In genomic region chr1:111503585-111504060, GRCh38 we compare ENCODE assay signal across 1 cellular context.
TF ChIP-seq lines count a peak whose summit lies in the region.

Gene ADORA3 (minus strand): TSS chr1:111503633. CDS start chr1:111503354, 279 bp downstream.
Gene TMIGD3 (minus strand): TSS chr1:111503633. CDS start chr1:111503354, 279 bp downstream.

TF ChIP-seq in K562, 482 proteins besides CTCF, POLR2A, EP300 and RAD21 (continued from another document and continues in another):
- TF ChIP-seq GMEB1 (CRISPR knock-in tag; IDR thresholded peaks at IDR 0.05): peak; percentile 56
- peak; percentile 63; the same call in 1 of the 2 replicates for TF ChIP-seq SMARCE1 (IDR thresholded peaks at IDR 0.05)
- peak; percentile 52; the same call in 1 of the 2 replicates for TF ChIP-seq SMARCA4 (IDR thresholded peaks at IDR 0.05)
- TF ChIP-seq KDM1A (IDR thresholded peaks at IDR 0.05): no peak
- TF ChIP-seq ZNF395 (CRISPR knock-in tag; IDR thresholded peaks at IDR 0.05): peak; percentile 78
- peak; percentile 76 for TF ChIP-seq ELF1 (tag; IDR thresholded peaks at IDR 0.05)
- peak; percentile 90 for TF ChIP-seq ZNF449 (CRISPR knock-in tag; IDR thresholded peaks at IDR 0.05)
- 0 out of 2 replicates have a peak, but pooled peaks have one; percentile 25 for TF ChIP-seq ETV5 (CRISPR knock-in tag; IDR thresholded peaks at IDR 0.05; ENCODE audit: low read depth)
- no peak for TF ChIP-seq NR3C1 (CRISPR knock-in tag; IDR thresholded peaks at IDR 0.05)
- TF ChIP-seq BACH1 (tag; IDR thresholded peaks at IDR 0.05): peak; percentile 33; the same call in 1 of the 2 replicates
- TF ChIP-seq KLF16 (IDR thresholded peaks at IDR 0.05): no peak
- peak; percentile 73 for TF ChIP-seq ZNF316 (IDR thresholded peaks at IDR 0.05)
- no peak for TF ChIP-seq XRCC5 (IDR thresholded peaks at IDR 0.05; ENCODE audit: low read depth, low read length)
- no peak for TF ChIP-seq RFX1 (IDR thresholded peaks at IDR 0.05)
- no peak for TF ChIP-seq NR4A1 (CRISPR knock-in tag; IDR thresholded peaks at IDR 0.05)
- TF ChIP-seq NR4A1 (tag; IDR thresholded peaks at IDR 0.05): peak; percentile 65; the same call in 1 of the 2 replicates
- no peak for TF ChIP-seq ZNF277 (CRISPR knock-in tag; IDR thresholded peaks at IDR 0.05; ENCODE audit: borderline replicate concordance)
- no peak for TF ChIP-seq FOXA3 (CRISPR knock-in tag; conservative IDR thresholded peaks at IDR 0.05 in 1 of 2, IDR thresholded peaks at IDR 0.05 in 1 of 2)
- no peak for TF ChIP-seq ZNF766 (CRISPR knock-in tag; conservative IDR thresholded peaks at IDR 0.05)
- TF ChIP-seq ZNF76 (CRISPR knock-in tag; IDR thresholded peaks at IDR 0.05; ENCODE audit: borderline replicate concordance): peak; percentile 81; the same call in 1 of the 2 replicates
- TF ChIP-seq L3MBTL2 (IDR thresholded peaks at IDR 0.05): peak; percentile 62
- TF ChIP-seq PHF21A (IDR thresholded peaks at IDR 0.05; ENCODE audit: borderline replicate concordance, low read depth): no peak
- TF ChIP-seq GABPA (tag; conservative IDR thresholded peaks at IDR 0.05; ENCODE audit: low read depth): peak; percentile 67
- no peak for TF ChIP-seq SNIP1 (IDR thresholded peaks at IDR 0.05; ENCODE audit: low read depth)
- TF ChIP-seq NFE2L1 (tag; IDR thresholded peaks at IDR 0.05; ENCODE audit: borderline replicate concordance, low read depth): no peak
- TF ChIP-seq MIER1 (IDR thresholded peaks at IDR 0.05; ENCODE audit: low read depth): no peak
- peak in 1 of 2 experiments; percentile 64; a peak in 1 of 4 replicates for TF ChIP-seq MAZ (CRISPR knock-in tag; conservative IDR thresholded peaks at IDR 0.05 in 1 of 2, IDR thresholded peaks at IDR 0.05 in 1 of 2)
- TF ChIP-seq ZNF830 (CRISPR knock-in tag; IDR thresholded peaks at IDR 0.05): 0 out of 2 replicates have a peak, but pooled peaks have one; percentile 37
- no peak for TF ChIP-seq NFIX (CRISPR knock-in tag; IDR thresholded peaks at IDR 0.05; ENCODE audit: low read depth)
- TF ChIP-seq BCL6 (CRISPR knock-in tag; IDR thresholded peaks at IDR 0.05): peak; percentile 70; the same call in 1 of the 2 replicates
- no peak for TF ChIP-seq E2F1 (CRISPR knock-in tag; IDR thresholded peaks at IDR 0.05)
- TF ChIP-seq PPARD (CRISPR knock-in tag; IDR thresholded peaks at IDR 0.05): no peak
- peak; percentile 81 for TF ChIP-seq TCFL5 (CRISPR knock-in tag; conservative IDR thresholded peaks at IDR 0.05)
- no peak for TF ChIP-seq ZNF586 (CRISPR knock-in tag; conservative IDR thresholded peaks at IDR 0.05)
- no peak for TF ChIP-seq ZNF12 (CRISPR knock-in tag; IDR thresholded peaks at IDR 0.05)
- TF ChIP-seq ZBTB17 (CRISPR knock-in tag; IDR thresholded peaks at IDR 0.05): peak; percentile 75; the same call in 1 of the 2 replicates
- no peak for TF ChIP-seq ZNF740 (CRISPR knock-in tag; IDR thresholded peaks at IDR 0.05)
- no peak for TF ChIP-seq ZNF740 (tag; IDR thresholded peaks at IDR 0.05)
- TF ChIP-seq ZEB2 (IDR thresholded peaks at IDR 0.05): peak; percentile 72; the same call in 1 of the 2 replicates
- peak; percentile 75; the same call in 1 of the 2 replicates for TF ChIP-seq ZNF583 (CRISPR knock-in tag; IDR thresholded peaks at IDR 0.05)
- TF ChIP-seq RREB1 (CRISPR knock-in tag; IDR thresholded peaks at IDR 0.05): peak; percentile 45; the same call in 1 of the 2 replicates
- no peak for TF ChIP-seq NCOR1 (IDR thresholded peaks at IDR 0.05)
- peak; percentile 81 for TF ChIP-seq IRF9 (tag; IDR thresholded peaks at IDR 0.05)
- peak; percentile 64 for TF ChIP-seq ATF4 (CRISPR knock-in tag; IDR thresholded peaks at IDR 0.05)
- TF ChIP-seq PTTG1 (tag; IDR thresholded peaks at IDR 0.05; ENCODE audit: low read depth): peak; percentile 66; the same call in 1 of the 2 replicates
- no peak for TF ChIP-seq NR1H2 (CRISPR knock-in tag; IDR thresholded peaks at IDR 0.05)
- no peak for TF ChIP-seq FOXP4 (CRISPR knock-in tag; IDR thresholded peaks at IDR 0.05; ENCODE audit: borderline replicate concordance)
- peak; percentile 46; the same call in 1 of the 2 replicates for TF ChIP-seq ZNF75A (CRISPR knock-in tag; IDR thresholded peaks at IDR 0.05)
